11 cellular contexts compared by ENCODE assay signal in genomic region chr14:24246765-24247212, GRCh38. TPM values are rescaled to one million over a fixed set of nuclear protein-coding genes. Genes with fewer than 3 reads are reported as not detected.
DNase-seq lines count a peak whose midpoint lies in the region; TF ChIP-seq lines count a peak whose summit lies in the region.
"Had no signal": no experiment of that assay in that cellular context is flagged by ENCODE, and none has a peak within 500 bp of the region (broad histone marks: within the 10 kb centered on the region; RNA-seq: fewer than 3 reads in every experiment).

No MANE protein-coding gene starts in this region.

- H3K4me2 ChIP-seq in OCI-LY7 (ENCODE audit: low read length): no peak overlapping the region
- H3K4me2 ChIP-seq in Karpas-422 (ENCODE audit: low read depth, low read length, poor library complexity, severe bottlenecking): no peak overlapping the region

- no peak for TF ChIP-seq POLR2A in transverse colon (IDR thresholded peaks at IDR 0.05)

- H3K9me3 ChIP-seq in OCI-LY7 (ENCODE audit: low read length): no peaks in the 10 kb centered on the region
- H3K9me3 ChIP-seq in transverse colon: no peaks in the 10 kb centered on the region
- no peaks in the 10 kb centered on the region for H3K9me3 ChIP-seq in Karpas-422 (ENCODE audit: low read length)
- H3K9me3 ChIP-seq: esophagus muscularis mucosa had no signal

- no peaks in the 10 kb centered on the region for H3K9me2 ChIP-seq in OCI-LY7 (ENCODE audit: insufficient read depth, low read length)
- no peaks in the 10 kb centered on the region for H3K9me2 ChIP-seq in Karpas-422 (replicated peaks; ENCODE audit: insufficient read depth, low read length)

- H3K27ac ChIP-seq in OCI-LY7 (ENCODE audit: low read depth, low read length, poor library complexity, severe bottlenecking) (no peak overlapping the region), transverse colon (peak overlapping the region in 1 of 4 donors; percentile 42), Karpas-422 (ENCODE audit: low read length) (no peak overlapping the region)
- H3K27ac ChIP-seq: esophagus muscularis mucosa had no signal

- TF ChIP-seq CTCF in OCI-LY7 (conservative IDR thresholded peaks at IDR 0.05; ENCODE audit: low read length) (no peak), transverse colon (IDR thresholded peaks at IDR 0.05) (no peak)

- H3K4me1 ChIP-seq in OCI-LY7 (ENCODE audit: insufficient read depth, low read length, poor library complexity, severe bottlenecking) (peaks cover 15% of the 10 kb centered on the region), transverse colon (peaks cover 4 to 9% (median 8%) of the 10 kb centered on the region in 4 donors), Karpas-422 (ENCODE audit: low read length) (peaks cover 15% of the 10 kb centered on the region)

- in situ Hi-C loops in transverse colon (cut with MboI; ENCODE audit: low pct_ligation_motif_present in 1 of 4, low pct_unique_long_range_greater_than_20kb in 1 of 4, low sequenced_read_pairs in 3 of 4): loop anchor here (5.0 to 25.0 kb wide), 3 partner anchors 46 to 191 kb away; partner anchors contain the start of genes CBLN3 (in 3 of the 4), KHNYN (in 3 of the 4) and SDR39U1 (in 3 of the 4)

- CTCF ChIA-PET in OCI-LY7 (lab: Charles Lee; ENCODE audit: unreplicated experiment): interaction anchor here (1.0 kb wide), 1 partner anchor 24 kb away, joined by 4 read pairs; the partner anchor contains the start of gene RABGGTA

- peak; percentile 21 for DNase-seq in activated naive CD4-positive, alpha-beta T cell treated with Interleukin-2 at 50 U/mL for 16 hours
- DNase-seq in activated naive CD4-positive, alpha-beta T cell treated with anti-CD3 and anti-CD28 coated beads, Interleukin-2, amount 50 U/mL, for 16 hours: no peak
- DNase-seq in OCI-LY7 (ENCODE audit: low spot score) (peak; percentile 19), dedifferentiated amniotic fluid mesenchymal stem cell (ENCODE audit: extremely low spot score) (peak; percentile 39), transverse colon (peak; percentile 5), cerebellum (ENCODE audit: low spot score) (no peak), cardiac septum (ENCODE audit: low spot score) (no peak), Karpas-422 (no peak)
- DNase-seq: mammary epithelial cell, NCI-H1417 had no signal

- no peak for TF ChIP-seq EP300 in transverse colon (IDR thresholded peaks at IDR 0.05; ENCODE audit: low read depth)

- H3K9ac ChIP-seq in Karpas-422 (ENCODE audit: low read length): no peak overlapping the region

- WGBS in transverse colon (ENCODE audit: low coverage in 1 of 2), 2 donors: 75% methylated on average over 3 of the region's 3 CpGs; no CpG with 5 or more reads in 1 of the 2 donors

- intact Hi-C loops in OCI-LY7 (cut with micrococcal nuclease; ENCODE audit: unreplicated experiment) (no loop called here), transverse colon (cut with DNase I; ENCODE audit: low total_unique reads) (no loop called here), cardiac septum (cut with DNase I) (no loop called here)

- H3K79me2 ChIP-seq in OCI-LY7 (ENCODE audit: insufficient read depth, low read depth, low read length) (peaks cover 2% of the 10 kb centered on the region; the same call in 1 of the 2 replicates), Karpas-422 (ENCODE audit: low read length) (peaks cover 3% of the 10 kb centered on the region)

- BruUV-seq in OCI-LY7 (replicated peaks; lab: Mats Ljungman, UMichigan): no TSS peak

- H4K20me1 ChIP-seq in OCI-LY7 (ENCODE audit: insufficient read depth, low read length) (no peaks in the 10 kb centered on the region), Karpas-422 (ENCODE audit: insufficient read depth, low read depth, low read length) (peaks cover 3% of the 10 kb centered on the region; the same call in 1 of the 2 replicates)

- H2AFZ ChIP-seq in OCI-LY7 (ENCODE audit: low read length): no peak overlapping the region
- no peak overlapping the region for H2AFZ ChIP-seq in Karpas-422 (ENCODE audit: low read length)

- POLR2A ChIA-PET in OCI-LY7 (lab: Charles Lee): interaction anchor here (0.6 to 3.8 kb wide), 8 partner anchors 24 to 200 kb away, joined by 3 to 21 read pairs (median 4); partner anchors contain the start of genes CIDEB, EMC9 and RABGGTA

- H3K27me3 ChIP-seq in transverse colon: no peaks in the 10 kb centered on the region
- no peaks in the 10 kb centered on the region for H3K27me3 ChIP-seq in Karpas-422 (ENCODE audit: low read length)
- H3K27me3 ChIP-seq: esophagus muscularis mucosa had no signal

- H3K36me3 ChIP-seq in OCI-LY7 (ENCODE audit: insufficient read depth, low read length) (no peaks in the 10 kb centered on the region), transverse colon (no peaks in the 10 kb centered on the region), Karpas-422 (ENCODE audit: insufficient read depth, low read length) (no peaks in the 10 kb centered on the region)
- H3K36me3 ChIP-seq: esophagus muscularis mucosa had no signal

- H3K4me3 ChIP-seq in OCI-LY7 (ENCODE audit: low read depth, low read length, poor library complexity, severe bottlenecking) (no peak overlapping the region), transverse colon (no peak overlapping the region), Karpas-422 (ENCODE audit: low read length) (no peak overlapping the region)
- H3K4me3 ChIP-seq: esophagus muscularis mucosa had no signal

RNA-seq across cellular contexts. Expression of gene TINF2, which starts 4.4 kb away (rescaled TPM):
- 63.9 and 70.1 TPM in 2 replicates for total RNA-seq in OCI-LY7 (2014; rRNA removed; shearing (Covaris generic))
- 76.1 and 77.5 TPM in 2 replicates for total RNA-seq in OCI-LY7 (2022)
- 100 to 1,000 TPM in 1 of 4 donors, 10 to 100 TPM in 3; 26.9 to 120 (median 42.2) TPM for total RNA-seq in transverse colon
- total RNA-seq in cerebellum: 29.4 TPM
- 42.3 TPM for total RNA-seq in cardiac septum
- total RNA-seq in Karpas-422 (2014; rRNA removed; shearing (Covaris generic); ENCODE audit: low replicate concordance): 81.1 and 104 TPM in 2 replicates

RNA-seq across cellular contexts. Expression of gene GMPR2, which starts 14.1 kb away (rescaled TPM):
- total RNA-seq in OCI-LY7 (2014; rRNA removed; shearing (Covaris generic)): 39.4 and 51.4 TPM in 2 replicates
- total RNA-seq in OCI-LY7 (2022) (61.4 and 62.3 TPM in 2 replicates), transverse colon (10 to 100 TPM in 3 of 4 donors, 1 to 10 TPM in 1; 4.2 to 72.5 (median 46.3) TPM), cerebellum (31.0 TPM), cardiac septum (33.2 TPM)
- 132 and 164 TPM in 2 replicates for total RNA-seq in Karpas-422 (2014; rRNA removed; shearing (Covaris generic); ENCODE audit: low replicate concordance)

RNA-seq across cellular contexts. Expression of gene NEDD8, which starts 14.6 kb away (rescaled TPM):
- total RNA-seq in OCI-LY7 (2014; rRNA removed; shearing (Covaris generic)): 167 and 285 TPM in 2 replicates
- total RNA-seq in OCI-LY7 (2022) (174 and 182 TPM in 2 replicates), transverse colon (100 to 1,000 TPM in 1 of 4 donors, 10 to 100 TPM in 3; 42.2 to 113 (median 69.9) TPM), cerebellum (56.8 TPM), cardiac septum (167 TPM)
- total RNA-seq in Karpas-422 (2014; rRNA removed; shearing (Covaris generic); ENCODE audit: low replicate concordance): 293 and 323 TPM in 2 replicates

RNA-seq across cellular contexts. Expression of gene TGM1, which starts 16.2 kb away (rescaled TPM):
- 3.0 and 5.2 TPM in 2 replicates for total RNA-seq in OCI-LY7 (2014; rRNA removed; shearing (Covaris generic))
- total RNA-seq in OCI-LY7 (2022) (5.4 and 7.0 TPM in 2 replicates), transverse colon (10 to 100 TPM in 1 of 4 donors, 1 to 10 TPM in 2, not detected in 1; 1.4 to 96.5 (median 2.2) TPM), cerebellum (1.1 TPM), cardiac septum (0.48 TPM)
- 1.3 and 5.2 TPM in 2 replicates for total RNA-seq in Karpas-422 (2014; rRNA removed; shearing (Covaris generic); ENCODE audit: low replicate concordance)

RNA-seq across cellular contexts. Expression of gene RABGGTA, which starts 24.6 kb away (rescaled TPM):
- total RNA-seq in OCI-LY7 (2014; rRNA removed; shearing (Covaris generic)): 16.7 and 24.3 TPM in 2 replicates
- 27.3 and 29.7 TPM in 2 replicates for total RNA-seq in OCI-LY7 (2022)
- 100 to 1,000 TPM in 1 of 4 donors, 10 to 100 TPM in 3; 47.3 to 227 (median 53.0) TPM for total RNA-seq in transverse colon
- 17.2 TPM for total RNA-seq in cerebellum
- total RNA-seq in cardiac septum: 13.3 TPM
- total RNA-seq in Karpas-422 (2014; rRNA removed; shearing (Covaris generic); ENCODE audit: low replicate concordance): 45.1 and 64.1 TPM in 2 replicates

Comparison
In these comparisons a context has a peak if more than half of its experiments do, and no peak if none do; other contexts are left out.
1. DNase-seq: peak in activated naive CD4-positive, alpha-beta T cell treated with Interleukin-2 at 50 U/mL for 16 hours (single experiment), OCI-LY7 (single experiment), dedifferentiated amniotic fluid mesenchymal stem cell (single experiment) and transverse colon (single experiment); none in activated naive CD4-positive, alpha-beta T cell treated with anti-CD3 and anti-CD28 coated beads, Interleukin-2, amount 50 U/mL, for 16 hours (single experiment), cerebellum (single experiment), cardiac septum (single experiment) and Karpas-422 (single experiment).